ENCODE assay signal across 1 cellular context in genomic region chr4:114495471-114495928, GRCh38.
TF ChIP-seq lines count a peak whose summit lies in the region.

No MANE protein-coding gene starts in this region.

TF ChIP-seq in WTC11, 78 proteins besides CTCF, POLR2A, EP300 and RAD21 (continued from another document):
- no peak for TF ChIP-seq E2F4 (CRISPR knock-in tag; IDR thresholded peaks at IDR 0.05; ENCODE audit: borderline replicate concordance, low read depth)
- TF ChIP-seq TEAD1 (CRISPR knock-in tag; IDR thresholded peaks at IDR 0.05): peak; percentile 79; the same call in 1 of the 2 replicates
- 0 out of 2 replicates have a peak, but pooled peaks have one; percentile 38 for TF ChIP-seq TEAD4 (CRISPR knock-in tag; IDR thresholded peaks at IDR 0.05)
- no peak for TF ChIP-seq NR1H2 (CRISPR knock-in tag; IDR thresholded peaks at IDR 0.05)
- no peak for TF ChIP-seq CDX4 (CRISPR knock-in tag; IDR thresholded peaks at IDR 0.05; ENCODE audit: borderline replicate concordance)
- TF ChIP-seq SP1 (CRISPR knock-in tag; conservative IDR thresholded peaks at IDR 0.05): peak; percentile 69
- no peak for TF ChIP-seq E2F1 (CRISPR knock-in tag; IDR thresholded peaks at IDR 0.05)
- peak; percentile 51; the same call in 1 of the 2 replicates for TF ChIP-seq MAX (CRISPR knock-in tag; IDR thresholded peaks at IDR 0.05)
